ENCODE assay signal across 1 cellular context in the genomic region with DNA sequence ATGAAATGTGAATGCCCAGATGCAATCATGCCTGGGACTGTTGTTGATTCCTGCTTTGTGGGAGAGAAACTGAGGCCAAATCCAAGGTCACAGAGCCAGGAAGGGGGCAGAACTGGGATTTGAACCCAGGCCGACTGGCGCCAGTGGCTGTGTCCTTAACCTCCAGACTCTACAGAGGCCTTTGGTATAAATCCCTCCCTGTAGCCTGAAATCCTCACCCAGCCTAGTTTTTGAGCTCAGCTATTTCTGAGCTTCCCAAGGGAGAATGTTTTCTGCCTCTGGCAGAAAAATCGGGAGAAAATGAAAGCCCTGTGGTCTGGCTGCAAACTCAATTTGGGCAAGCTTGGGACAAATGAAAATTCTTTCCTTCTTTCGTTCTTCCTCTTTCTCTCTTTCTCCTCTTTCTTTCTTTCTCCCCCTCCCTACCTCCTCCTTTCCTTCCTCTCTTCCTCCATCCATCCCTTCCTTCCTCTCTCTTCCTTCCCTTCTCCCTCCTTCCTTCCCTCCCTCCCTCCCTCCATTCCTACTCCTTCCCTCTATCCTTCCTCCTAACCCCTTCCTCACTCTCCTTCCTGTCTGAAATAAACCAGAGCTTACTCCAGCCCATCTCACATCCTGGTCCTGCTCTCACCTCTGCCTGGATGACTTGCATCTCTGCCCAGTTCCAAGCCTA.
A peak's percentile ranks its signal among the peaks of the same experiment; 100 is the strongest.
TF ChIP-seq lines count a peak whose summit lies in the region.

No MANE protein-coding gene starts in this region.

TF ChIP-seq in K562, 482 proteins besides CTCF, POLR2A, EP300 and RAD21:
- TF ChIP-seq, protein P1, sequence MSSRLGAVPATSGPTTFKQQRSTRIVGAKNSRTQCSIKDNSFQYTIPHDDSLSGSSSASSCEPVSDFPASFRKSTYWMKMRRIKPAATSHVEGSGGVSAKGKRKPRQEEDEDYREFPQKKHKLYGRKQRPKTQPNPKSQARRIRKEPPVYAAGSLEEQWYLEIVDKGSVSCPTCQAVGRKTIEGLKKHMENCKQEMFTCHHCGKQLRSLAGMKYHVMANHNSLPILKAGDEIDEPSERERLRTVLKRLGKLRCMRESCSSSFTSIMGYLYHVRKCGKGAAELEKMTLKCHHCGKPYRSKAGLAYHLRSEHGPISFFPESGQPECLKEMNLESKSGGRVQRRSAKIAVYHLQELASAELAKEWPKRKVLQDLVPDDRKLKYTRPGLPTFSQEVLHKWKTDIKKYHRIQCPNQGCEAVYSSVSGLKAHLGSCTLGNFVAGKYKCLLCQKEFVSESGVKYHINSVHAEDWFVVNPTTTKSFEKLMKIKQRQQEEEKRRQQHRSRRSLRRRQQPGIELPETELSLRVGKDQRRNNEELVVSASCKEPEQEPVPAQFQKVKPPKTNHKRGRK (tag; IDR thresholded peaks at IDR 0.05): peak; percentile 59; the same call in 1 of the 2 replicates
- TF ChIP-seq PURB (CRISPR knock-in tag; IDR thresholded peaks at IDR 0.05; ENCODE audit: low read depth): no peak
TF ChIP-seq in K562: peak in this region for 1.
